7 cellular contexts compared by ENCODE assay signal in the genomic region with DNA sequence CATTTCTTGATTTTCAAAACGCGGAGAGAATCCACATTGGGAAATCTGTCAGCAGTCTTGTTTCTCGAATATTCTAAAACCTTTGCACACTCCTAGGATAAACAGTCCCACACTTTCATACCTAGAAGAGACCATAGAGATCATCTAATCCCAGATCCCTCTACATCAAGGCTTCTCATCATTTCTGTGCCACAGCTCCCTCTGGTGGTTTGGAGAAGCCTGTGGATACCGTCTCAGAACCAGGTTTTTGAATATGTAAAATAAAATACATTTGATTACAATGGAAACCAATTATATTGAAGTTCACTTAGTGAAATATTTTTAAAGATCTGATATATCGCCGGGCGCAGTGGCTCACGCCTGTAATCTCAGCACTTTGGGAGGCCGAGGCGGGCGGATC.
DNase-seq lines count a peak whose midpoint lies in the region; ATAC-seq, FAIRE-seq and TF ChIP-seq lines count a peak whose summit lies in the region.

No MANE protein-coding gene starts in this region.

- intact Hi-C loops in K562 (cut with micrococcal nuclease): loop anchor here (10.0 kb wide), 3 partner anchors 289 to 589 kb away; no protein-coding TSS in a partner anchor

- H3K4me1 ChIP-seq in KMS-11 (ENCODE audit: low read depth, poor library complexity, severe bottlenecking) (no peaks in the 10 kb centered on the region), K562 (replicated peaks in 1 of 2; ENCODE audit: control insufficient read depth in 2 of 2, insufficient read depth in 2 of 2, low read length in 2 of 2) (no peaks in the 10 kb centered on the region), mesendoderm (ENCODE audit: control insufficient read depth, low read depth, low read length) (no peaks in the 10 kb centered on the region), upper lobe of left lung (no peaks in the 10 kb centered on the region)

- no peak overlapping the region for H4K8ac ChIP-seq in mesendoderm (ENCODE audit: low read depth, low read length)

- TF ChIP-seq EP300 in K562 (IDR thresholded peaks at IDR 0.05; ENCODE audit: low read length) (no peak), upper lobe of left lung (IDR thresholded peaks at IDR 0.05) (no peak)

- no peak overlapping the region for H2BK120ac ChIP-seq in mesendoderm (ENCODE audit: low read depth, low read length)

- H3K36me3 ChIP-seq in KMS-11 (ENCODE audit: insufficient read depth) (no peaks in the 10 kb centered on the region), K562 (ENCODE audit: control insufficient read depth, insufficient read depth, low read length) (no peaks in the 10 kb centered on the region), mesendoderm (ENCODE audit: control insufficient read depth, insufficient read depth, low read length) (no peaks in the 10 kb centered on the region), upper lobe of left lung (no peaks in the 10 kb centered on the region)

- H3K18ac ChIP-seq in mesendoderm (ENCODE audit: low read length): no peak overlapping the region

- no peak overlapping the region for H3K4ac ChIP-seq in mesendoderm (ENCODE audit: low read depth, low read length)

- no TSS peak for BruUV-seq in K562 (replicated peaks; lab: Mats Ljungman, UMichigan)

- no peaks in the 10 kb centered on the region for H3K9me3 ChIP-seq in K562 (replicated peaks; ENCODE audit: control insufficient read depth, insufficient read depth, low read depth, low read length)
- no peaks in the 10 kb centered on the region for H3K9me3 ChIP-seq in upper lobe of left lung

- no peak overlapping the region for H3K23ac ChIP-seq in mesendoderm (ENCODE audit: low read length)

- no peak overlapping the region for H2BK5ac ChIP-seq in mesendoderm (ENCODE audit: low read length)

- peak; percentile 33 for DNase-seq in GM03348 (ENCODE audit: low spot score)
- peak; percentile 48 to 62 (median 60) for DNase-seq in K562 (ENCODE audit: extremely low read depth in 1 of 4, low spot score in 3 of 4)
- DNase-seq in mesendoderm: peak; percentile 57
- no peak for DNase-seq in upper lobe of left lung
- DNase-seq in NCI-H345 treated with DMSO at 0.1 percent for 48 hours (lab: John Stamatoyannopoulos, UW; ENCODE audit: unreplicated experiment): no peak

- H3K27ac ChIP-seq in KMS-11 (no peak overlapping the region), K562 (ENCODE audit: extremely low read depth, low read depth, low read length) (no peak overlapping the region), mesendoderm (ENCODE audit: low read depth, low read length) (no peak overlapping the region), upper lobe of left lung (no peak overlapping the region)

- no peaks in the 10 kb centered on the region for H4K20me1 ChIP-seq in KMS-11 (ENCODE audit: insufficient read depth)
- H4K20me1 ChIP-seq in K562 (replicated peaks; ENCODE audit: control insufficient read depth, insufficient read depth, low read length): no peaks in the 10 kb centered on the region

- H2AFZ ChIP-seq in KMS-11 (ENCODE audit: low read depth): no peak overlapping the region
- H2AFZ ChIP-seq in K562 (ENCODE audit: low read depth, low read length): no peak overlapping the region

- H3K4me3 ChIP-seq in KMS-11 (IDR thresholded peaks at IDR 0.05; ENCODE audit: insufficient read depth, low read depth, low read length) (no peak overlapping the region), K562 (no peak overlapping the region), mesendoderm (ENCODE audit: low read length) (no peak overlapping the region), upper lobe of left lung (no peak overlapping the region)

- H3K79me1 ChIP-seq in mesendoderm (ENCODE audit: low read length): no peaks in the 10 kb centered on the region

- WGBS in K562 (ENCODE audit: insufficient coverage, low coverage, missing lambda C conversion rate): 15% methylated on average over 11 of the region's 11 CpGs
- no CpG with 5 or more reads among the region's 11 CpGs for WGBS in mesendoderm (ENCODE audit: extremely low coverage, insufficient coverage, low lambda C conversion rate)
- 94 to 96% methylated on average over 11 of the region's 11 CpGs for WGBS in upper lobe of left lung, 2 donors

- CTCF ChIA-PET in K562 (lab: Yijun Ruan, JAX; ENCODE audit: low intra/inter-chr PET ratio): interaction anchor here (0.7 kb wide), 1 partner anchor 375 kb away, joined by 3 read pairs; no protein-coding TSS in a partner anchor

- POLR2A ChIA-PET in K562 (lab: Yijun Ruan, JAX): no interaction called here

- H3K4me2 ChIP-seq in KMS-11: no peak overlapping the region
- no peak overlapping the region for H3K4me2 ChIP-seq in K562 (ENCODE audit: insufficient read depth, low read length)
- no peak overlapping the region for H3K4me2 ChIP-seq in mesendoderm (ENCODE audit: low read length)

- no peak overlapping the region for H2BK15ac ChIP-seq in mesendoderm (replicated peaks; ENCODE audit: low read depth)

- peak; percentile 87 for ATAC-seq in K562
- ATAC-seq in HG02678 (IDR thresholded peaks at IDR 0.05; ENCODE audit: unreplicated experiment): no peak
- ATAC-seq in upper lobe of left lung (ENCODE audit: low FRiP score in 2 of 2): no peak

- no peak for TF ChIP-seq POLR2A in K562 (conservative IDR thresholded peaks at IDR 0.05)
- no peak for TF ChIP-seq POLR2A in upper lobe of left lung (IDR thresholded peaks at IDR 0.05)

- H3K9me1 ChIP-seq in K562 (ENCODE audit: control insufficient read depth, insufficient read depth, low read length): no peaks in the 10 kb centered on the region

- H3K79me2 ChIP-seq in KMS-11 (ENCODE audit: insufficient read depth, low read depth) (no peaks in the 10 kb centered on the region), K562 (ENCODE audit: control insufficient read depth, insufficient read depth, low read length) (no peaks in the 10 kb centered on the region), mesendoderm (ENCODE audit: control insufficient read depth, insufficient read depth, low read length) (no peaks in the 10 kb centered on the region)

- no peak overlapping the region for H4K5ac ChIP-seq in mesendoderm (ENCODE audit: low read length)

- no peaks in the 10 kb centered on the region for H3K27me3 ChIP-seq in KMS-11 (ENCODE audit: insufficient read depth, low read depth)
- H3K27me3 ChIP-seq in K562 (ENCODE audit: control insufficient read depth in 2 of 2, insufficient read depth in 2 of 2, low read length in 2 of 2): no peaks in the 10 kb centered on the region
- H3K27me3 ChIP-seq in mesendoderm (ENCODE audit: insufficient read depth, low read length, poor library complexity): no peaks in the 10 kb centered on the region
- H3K27me3 ChIP-seq in upper lobe of left lung: no peaks in the 10 kb centered on the region

- H3K56ac ChIP-seq in mesendoderm (ENCODE audit: low read length): no peak overlapping the region

- peak in 1 of 2 experiments; percentile 58; a peak in 2 of 4 replicates for TF ChIP-seq RAD21 in K562 (CRISPR knock-in tag; conservative IDR thresholded peaks at IDR 0.05 in 1 of 2, IDR thresholded peaks at IDR 0.05 in 1 of 2)

- TF ChIP-seq CTCF in KMS-11 (conservative IDR thresholded peaks at IDR 0.05; ENCODE audit: low read depth, low read length): peak; percentile 54; the same call in 1 of the 2 replicates
- TF ChIP-seq CTCF in K562 (IDR thresholded peaks at IDR 0.05 in 2 of 3, conservative IDR thresholded peaks at IDR 0.05 in 1 of 3; ENCODE audit: insufficient read depth in 2 of 3, low read depth in 1 of 3, low read length in 3 of 3): peak; percentile 57 to 68 (median 64)
- peak in 3 of 6 experiments; percentile 23 to 44 (median 28) for TF ChIP-seq CTCF in upper lobe of left lung (IDR thresholded peaks at IDR 0.05)

- H2AK5ac ChIP-seq in mesendoderm (ENCODE audit: low read length): no peak overlapping the region

- peak; percentile 69 for FAIRE-seq in K562 (lab: Jason Lieb, UNC)

- in situ Hi-C loops in K562 (cut with MboI): loop anchor here (10.0 kb wide), 1 partner anchor 589 kb away; no protein-coding TSS in a partner anchor

- H3K9ac ChIP-seq in KMS-11 (no peak overlapping the region), K562 (ENCODE audit: insufficient read depth in 1 of 2, low read depth in 2 of 2, low read length in 2 of 2) (no peak overlapping the region), mesendoderm (ENCODE audit: low read length) (no peak overlapping the region)

TF ChIP-seq in K562, 482 proteins besides CTCF, POLR2A, EP300 and RAD21:
- TF ChIP-seq SMC3 (conservative IDR thresholded peaks at IDR 0.05; ENCODE audit: insufficient read depth, low read depth, low read length) (0 out of 2 replicates have a peak, but pooled peaks have one; percentile 25), ILK (tag; IDR thresholded peaks at IDR 0.05; ENCODE audit: borderline replicate concordance, low read depth) (no peak), KLF16 (IDR thresholded peaks at IDR 0.05) (0 out of 2 replicates have a peak, but pooled peaks have one; percentile 17), RBM14 (IDR thresholded peaks at IDR 0.05; ENCODE audit: borderline replicate concordance, insufficient read depth, low read depth, low read length) (no peak), SP2 (IDR thresholded peaks at IDR 0.05; ENCODE audit: extremely low read depth, low read depth, low read length, poor library complexity, severe bottlenecking) (peak; percentile 33)
- TF ChIP-seq, protein P1, sequence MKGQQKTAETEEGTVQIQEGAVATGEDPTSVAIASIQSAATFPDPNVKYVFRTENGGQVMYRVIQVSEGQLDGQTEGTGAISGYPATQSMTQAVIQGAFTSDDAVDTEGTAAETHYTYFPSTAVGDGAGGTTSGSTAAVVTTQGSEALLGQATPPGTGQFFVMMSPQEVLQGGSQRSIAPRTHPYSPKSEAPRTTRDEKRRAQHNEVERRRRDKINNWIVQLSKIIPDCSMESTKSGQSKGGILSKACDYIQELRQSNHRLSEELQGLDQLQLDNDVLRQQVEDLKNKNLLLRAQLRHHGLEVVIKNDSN (CRISPR knock-in tag; IDR thresholded peaks at IDR 0.05): no peak
- TF ChIP-seq, protein P2, sequence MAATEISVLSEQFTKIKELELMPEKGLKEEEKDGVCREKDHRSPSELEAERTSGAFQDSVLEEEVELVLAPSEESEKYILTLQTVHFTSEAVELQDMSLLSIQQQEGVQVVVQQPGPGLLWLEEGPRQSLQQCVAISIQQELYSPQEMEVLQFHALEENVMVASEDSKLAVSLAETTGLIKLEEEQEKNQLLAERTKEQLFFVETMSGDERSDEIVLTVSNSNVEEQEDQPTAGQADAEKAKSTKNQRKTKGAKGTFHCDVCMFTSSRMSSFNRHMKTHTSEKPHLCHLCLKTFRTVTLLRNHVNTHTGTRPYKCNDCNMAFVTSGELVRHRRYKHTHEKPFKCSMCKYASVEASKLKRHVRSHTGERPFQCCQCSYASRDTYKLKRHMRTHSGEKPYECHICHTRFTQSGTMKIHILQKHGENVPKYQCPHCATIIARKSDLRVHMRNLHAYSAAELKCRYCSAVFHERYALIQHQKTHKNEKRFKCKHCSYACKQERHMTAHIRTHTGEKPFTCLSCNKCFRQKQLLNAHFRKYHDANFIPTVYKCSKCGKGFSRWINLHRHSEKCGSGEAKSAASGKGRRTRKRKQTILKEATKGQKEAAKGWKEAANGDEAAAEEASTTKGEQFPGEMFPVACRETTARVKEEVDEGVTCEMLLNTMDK (IDR thresholded peaks at IDR 0.05; ENCODE audit: borderline replicate concordance, insufficient read depth, low read depth, low read length, poor library complexity, severe bottlenecking): peak; percentile 39

Comparison
In these comparisons a context has a peak if more than half of its experiments do, and no peak if none do; other contexts are left out.
1. DNase-seq: peak in GM03348 (single experiment), K562 (4 of 4) and mesendoderm (single experiment); none in upper lobe of left lung (0 of 2) and NCI-H345 treated with DMSO at 0.1 percent for 48 hours (single experiment).